ENCODE assay signal across 18 cellular contexts in genomic region chr5:159030357-159030756, GRCh38.
A peak's percentile ranks its signal among the peaks of the same experiment; 100 is the strongest.
DNase-seq lines count a peak whose midpoint lies in the region; ATAC-seq and TF ChIP-seq lines count a peak whose summit lies in the region.
"Had no signal": no experiment of that assay in that cellular context is flagged by ENCODE, and none has a peak within 500 bp of the region (broad histone marks: within the 10 kb centered on the region; RNA-seq: fewer than 3 reads in every experiment).

No MANE protein-coding gene starts in this region.

- peak overlapping the region; percentile 64 for H3K27ac Mint-ChIP-seq in endothelial cell (ENCODE audit: unreplicated experiment)
- H3K27ac Mint-ChIP-seq in nephron = peak overlapping the region; percentile 76 to 97 (median 86)

- no peak for TF ChIP-seq POLR2A in sigmoid colon (IDR thresholded peaks at IDR 0.05)

- H3K9me3 ChIP-seq in left ventricle myocardium inferior (replicated peaks) (no peaks in the 10 kb centered on the region), heart right ventricle (no peaks in the 10 kb centered on the region), sigmoid colon (no peaks in the 10 kb centered on the region)

- 88 to 89% methylated on average over 5 of the region's 5 CpGs for WGBS in heart right ventricle, 2 donors
- WGBS in sigmoid colon, 2 donors = 90 to 91% methylated on average over 5 of the region's 5 CpGs

- TF ChIP-seq CTCF in left ventricle myocardium inferior (IDR thresholded peaks at IDR 0.05; ENCODE audit: borderline replicate concordance) (no peak), heart right ventricle (IDR thresholded peaks at IDR 0.05) (no peak), endothelial cell (IDR thresholded peaks at IDR 0.05; ENCODE audit: unreplicated experiment) (no peak), nephron (IDR thresholded peaks at IDR 0.05; ENCODE audit: unreplicated experiment in 3 of 3) (no peak), sigmoid colon (IDR thresholded peaks at IDR 0.05) (no peak)

- H3K27me3 Mint-ChIP-seq in endothelial cell (ENCODE audit: unreplicated experiment) (peaks cover 3% of the 10 kb centered on the region), nephron (ENCODE audit: low read depth) (peaks cover 5% of the 10 kb centered on the region)

- peaks cover 64% of the 10 kb centered on the region for H3K4me1 ChIP-seq in left ventricle myocardium inferior
- H3K4me1 ChIP-seq in heart right ventricle = peaks cover 16 to 72% (median 37%) of the 10 kb centered on the region in 9 donors
- peaks cover 0 to 13% (median 6%) of the 10 kb centered on the region in 4 donors for H3K4me1 ChIP-seq in sigmoid colon

- H3K9me3 Mint-ChIP-seq in endothelial cell (ENCODE audit: unreplicated experiment) = no peaks in the 10 kb centered on the region
- peaks cover 2% of the 10 kb centered on the region for H3K9me3 Mint-ChIP-seq in nephron
- H3K9me3 Mint-ChIP-seq: IgD-negative memory B cell had no signal

- H3K4me1 Mint-ChIP-seq in endothelial cell (ENCODE audit: unreplicated experiment) = peaks cover 45% of the 10 kb centered on the region
- peaks cover 60% of the 10 kb centered on the region for H3K4me1 Mint-ChIP-seq in nephron

- H3K4me3 ChIP-seq in left ventricle myocardium inferior = no peak overlapping the region
- no peak overlapping the region for H3K4me3 ChIP-seq in heart right ventricle
- H3K4me3 ChIP-seq in sigmoid colon = no peak overlapping the region

- ATAC-seq in heart right ventricle = no peak
- ATAC-seq in GM18868 (IDR thresholded peaks at IDR 0.05; ENCODE audit: unreplicated experiment) = no peak
- ATAC-seq: PC-3 had no signal

- DNase-seq in left ventricle myocardium inferior (no peak), heart right ventricle (no peak), endothelial cell (ENCODE audit: low spot score) (no peak), NCI-H2081 treated with DMSO at 0.1 percent for 48 hours (lab: John Stamatoyannopoulos, UW) (no peak), sigmoid colon (no peak)
- no peak for DNase-seq in activated naive CD4-positive, alpha-beta T cell treated with Interleukin-2 at 50 U/mL for 16 hours
- DNase-seq: 8988T, DND-41, NCI-H1417, NCI-H1930, NCI-H510A, NCI-H774, PC-3 had no signal

- no peak for TF ChIP-seq EP300 in sigmoid colon (IDR thresholded peaks at IDR 0.05)

- H3K27me3 ChIP-seq in left ventricle myocardium inferior (ENCODE audit: low read depth) = no peaks in the 10 kb centered on the region
- no peaks in the 10 kb centered on the region for H3K27me3 ChIP-seq in heart right ventricle
- H3K27me3 ChIP-seq in sigmoid colon = no peaks in the 10 kb centered on the region

- H3K4me3 Mint-ChIP-seq in endothelial cell (ENCODE audit: unreplicated experiment) = no peak overlapping the region
- H3K4me3 Mint-ChIP-seq in nephron = no peak overlapping the region

- intact Hi-C loops in left ventricle myocardium inferior (cut with micrococcal nuclease) (no loop called here), heart right ventricle (cut with DNase I) (no loop called here), sigmoid colon (cut with DNase I) (no loop called here)

- H3K36me3 Mint-ChIP-seq in endothelial cell (ENCODE audit: low read depth, unreplicated experiment) (no peaks in the 10 kb centered on the region), nephron (ENCODE audit: low read depth) (peaks cover 8% of the 10 kb centered on the region)

- no peaks in the 10 kb centered on the region for H3K36me3 ChIP-seq in left ventricle myocardium inferior
- no peaks in the 10 kb centered on the region for H3K36me3 ChIP-seq in heart right ventricle
- H3K36me3 ChIP-seq in sigmoid colon = no peaks in the 10 kb centered on the region

- H3K27ac ChIP-seq in left ventricle myocardium inferior (replicated peaks) (peak overlapping the region; percentile 82), heart right ventricle (peak overlapping the region in 1 of 10 donors; percentile 83), sigmoid colon (no peak overlapping the region)
- H3K27ac ChIP-seq: C4-2B, RWPE1 had no signal
